In the genomic region with DNA sequence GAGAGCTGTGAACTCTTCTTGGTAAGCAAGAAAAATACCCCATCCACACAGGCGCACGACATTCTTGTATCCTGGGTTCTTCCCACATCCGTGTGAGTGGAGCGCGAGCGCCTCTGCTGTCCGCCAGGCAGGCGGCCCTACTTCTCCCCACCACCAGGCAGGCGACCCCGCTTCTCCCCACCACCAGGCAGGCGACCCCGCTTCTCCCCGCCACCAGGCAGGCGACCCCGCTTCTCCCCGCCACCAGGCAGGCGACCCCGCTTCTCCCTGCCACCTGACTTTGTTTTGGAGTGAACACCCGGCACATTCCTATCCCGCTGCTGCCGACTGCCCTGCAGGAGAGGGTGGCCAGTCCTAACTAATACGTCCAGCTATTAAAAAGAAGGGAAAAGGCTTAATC, we compare ENCODE assay signal across 8 cellular contexts.
"Had no signal": no experiment of that assay in that cellular context is flagged by ENCODE, and none has a peak within 500 bp of the region (broad histone marks: within the 10 kb centered on the region; RNA-seq: fewer than 3 reads in every experiment).

No MANE protein-coding gene starts in this region.

- ATAC-seq: HCT116 had no signal

- H3K4me3 ChIP-seq: GM23248, HAP-1 had no signal

- H2AFZ ChIP-seq: GM23248 had no signal

- H3K27ac ChIP-seq: GM23248 had no signal

- H3K9me3 ChIP-seq: HAP-1 had no signal

- H3K9me3 Mint-ChIP-seq: H9, HFFc6 had no signal

- H3K36me3 ChIP-seq: HAP-1 had no signal

- H3K9ac ChIP-seq: GM23248 had no signal

- H3K4me1 ChIP-seq: HAP-1 had no signal

- DNase-seq: GM23248, GOT3, H7, H9, HCEC 1CT, HFFc6 had no signal

- H3K4me3 Mint-ChIP-seq: H9, HFFc6 had no signal

- H3K27ac Mint-ChIP-seq: H9, HFFc6 had no signal
